Comparison of ENCODE assay signal across 23 cellular contexts in the genomic region with DNA sequence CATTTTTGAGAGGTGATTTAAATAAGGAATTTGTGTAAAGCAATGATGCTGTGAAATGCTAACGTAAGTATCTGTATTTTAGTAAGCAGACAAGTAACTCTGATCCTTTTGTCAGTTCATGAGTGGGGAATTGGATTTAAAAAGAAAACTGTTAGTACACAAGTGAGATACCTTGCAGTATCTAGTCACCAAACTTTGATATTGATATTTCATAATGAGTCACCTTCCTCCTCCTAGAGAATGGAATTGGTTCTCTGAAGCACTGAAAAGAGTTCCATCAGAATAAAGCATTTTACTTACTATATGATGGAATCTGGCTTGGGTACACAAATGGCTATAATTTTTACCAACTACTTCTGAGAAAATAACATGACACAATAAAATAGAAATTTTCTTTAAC.
"Had no signal": no experiment of that assay in that cellular context is flagged by ENCODE, and none has a peak within 500 bp of the region (broad histone marks: within the 10 kb centered on the region; RNA-seq: fewer than 3 reads in every experiment).

No MANE protein-coding gene starts in this region.

- DNase-seq: IMR-90, Karpas-422, KG1, MG63, NCI-H1092, NCI-H1105 treated with DMSO at 0.1 percent for 48 hours, NCI-H1417 treated with DMSO at 0.1 percent for 48 hours, NCI-H146, NCI-H1694 treated with DMSO at 0.1 percent for 48 hours, NCI-H1930, NCI-H2081, NCI-H2107, NCI-H2227 treated with DMSO at 0.1 percent for 48 hours, NCI-H524, NCI-H526 treated with DMSO at 0.1 percent for 48 hours, NCI-H748 treated with DMSO at 0.1 percent for 48 hours, PC-3, SHP77, SK-N-SH, SW 1271, T-cell had no signal

- ATAC-seq: HepG2, Panc1, PC-3, T-cell had no signal
